In the genomic region with DNA sequence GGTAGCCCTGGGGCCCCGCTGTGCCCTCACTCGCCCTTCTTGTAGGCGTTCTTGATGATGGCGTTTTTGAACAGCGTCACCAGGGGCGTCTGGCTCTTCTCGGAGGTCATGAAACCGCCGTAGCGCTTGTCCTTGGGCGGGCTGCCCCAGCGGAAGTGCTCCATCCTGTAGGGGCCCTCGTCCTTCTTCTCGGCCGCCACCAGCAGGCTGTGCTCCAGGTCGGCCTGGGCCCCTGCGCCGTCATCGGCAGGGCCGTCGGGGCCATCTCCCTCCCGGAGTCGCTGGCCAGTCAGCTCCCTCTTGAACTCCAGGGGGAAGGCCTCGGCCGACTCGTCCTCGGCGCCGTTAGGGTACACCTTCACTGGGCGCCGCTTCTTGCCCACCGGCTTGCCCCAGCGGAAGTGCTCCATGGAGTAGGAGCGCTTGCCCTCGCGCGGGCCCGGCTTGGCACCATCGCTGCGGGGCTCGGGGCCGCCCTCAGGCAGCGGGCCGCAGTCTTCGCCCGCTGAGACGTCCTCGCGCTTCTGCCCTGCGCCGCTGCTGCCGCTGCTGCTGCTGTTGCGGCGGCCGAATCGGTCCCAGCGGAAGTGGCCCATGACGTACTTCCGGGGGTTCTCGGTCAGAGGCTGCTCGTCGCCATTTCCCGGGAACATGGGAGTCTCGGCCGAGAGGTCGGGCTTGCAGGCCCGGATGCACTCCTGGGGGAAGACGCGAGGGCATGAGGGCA, we compare ENCODE assay signal across 8 cellular contexts. TPM values are rescaled to one million over a fixed set of nuclear protein-coding genes. Genes with fewer than 3 reads are reported as not detected.
A peak's percentile ranks its signal among the peaks of the same experiment; 100 is the strongest.
DNase-seq lines count a peak whose midpoint lies in the region; FAIRE-seq and TF ChIP-seq lines count a peak whose summit lies in the region.

No MANE protein-coding gene starts in this region.

- H3K79me2 ChIP-seq in MM.1S (ENCODE audit: low read length), result no peaks in the 10 kb centered on the region

- H3K9ac ChIP-seq in BLaER1 (no peak overlapping the region), MM.1S (ENCODE audit: low read length) (no peak overlapping the region)

- no peaks in the 10 kb centered on the region for H3F3A ChIP-seq in MM.1S (ENCODE audit: insufficient read depth, low read length)

- H3K4me1 ChIP-seq in BLaER1 (peaks cover 23% of the 10 kb centered on the region), MM.1S (ENCODE audit: low read length) (no peaks in the 10 kb centered on the region)

- no peak for TF ChIP-seq CTCF in MM.1S (IDR thresholded peaks at IDR 0.05; ENCODE audit: low read length)

- H3K4me2 ChIP-seq in BLaER1 (peak overlapping the region; percentile 28), MM.1S (ENCODE audit: low read depth, low read length) (peak overlapping the region; percentile 24; the same call in 1 of the 2 replicates)

- H3K27me3 ChIP-seq in BLaER1 (peaks cover 4% of the 10 kb centered on the region; the same call in 1 of the 2 replicates), MM.1S (replicated peaks; ENCODE audit: insufficient read depth, low read length) (0 out of 2 replicates have a peak, but pooled peaks cover 6% of the 10 kb centered on the region)

- H3K4me1 Mint-ChIP-seq in activated naive CD4-positive, alpha-beta T cell treated with anti-CD3 and anti-CD28 coated beads, Interleukin-2, amount 50 U/mL, for 24 hours, result peaks cover 28% of the 10 kb centered on the region
- peaks cover 22% of the 10 kb centered on the region in 2 donors for H3K4me1 Mint-ChIP-seq in immature natural killer cell

- peak overlapping the region; percentile 72 for H3K27ac Mint-ChIP-seq in activated naive CD4-positive, alpha-beta T cell treated with anti-CD3 and anti-CD28 coated beads, Interleukin-2, amount 50 U/mL, for 24 hours
- peak overlapping the region; percentile 81 to 96 (median 89) for H3K27ac Mint-ChIP-seq in immature natural killer cell

- H4K20me1 ChIP-seq in BLaER1, result no peaks in the 10 kb centered on the region
- no peaks in the 10 kb centered on the region for H4K20me1 ChIP-seq in MM.1S (ENCODE audit: insufficient read depth, low read length)

- DNase-seq in MM.1S, result peak; percentile 27
- DNase-seq in immature natural killer cell, result peak; percentile 79 to 85 (median 84)
- peak; percentile 51 to 71 (median 58) for DNase-seq in stimulated activated CD4-positive, alpha-beta T cell treated with anti-CD3 and anti-CD28 coated beads, TNF-alpha, amount 100 ng/mL, for 24 hours (ENCODE audit: low read depth in 3 of 3)
- DNase-seq in NCI-H187 (lab: John Stamatoyannopoulos, UW), result no peak
- DNase-seq in GM19239 (ENCODE audit: insufficient read length, low spot score), result no peak
- DNase-seq in D341Med (ENCODE audit: low spot score), result no peak

- no peaks in the 10 kb centered on the region for H3K9me2 ChIP-seq in MM.1S (replicated peaks; ENCODE audit: insufficient read depth, low read length)

- H3K27ac ChIP-seq in BLaER1 (no peak overlapping the region), MM.1S (ENCODE audit: low read length) (no peak overlapping the region)

- H2AFZ ChIP-seq in MM.1S (ENCODE audit: low read length), result peak overlapping the region; percentile 49; the same call in 1 of the 2 replicates

- peaks cover 11% of the 10 kb centered on the region for H3K9me3 ChIP-seq in BLaER1
- H3K9me3 ChIP-seq in MM.1S (replicated peaks; ENCODE audit: insufficient read depth, low read length), result no peaks in the 10 kb centered on the region

- peaks cover 2% of the 10 kb centered on the region for H3K36me3 Mint-ChIP-seq in activated naive CD4-positive, alpha-beta T cell treated with anti-CD3 and anti-CD28 coated beads, Interleukin-2, amount 50 U/mL, for 24 hours
- H3K36me3 Mint-ChIP-seq in immature natural killer cell, result no peaks in the 10 kb centered on the region

- no peaks in the 10 kb centered on the region for H3K36me3 ChIP-seq in BLaER1
- H3K36me3 ChIP-seq in MM.1S (replicated peaks; ENCODE audit: insufficient read depth, low read length), result no peaks in the 10 kb centered on the region

- H3K4me3 Mint-ChIP-seq in activated naive CD4-positive, alpha-beta T cell treated with anti-CD3 and anti-CD28 coated beads, Interleukin-2, amount 50 U/mL, for 24 hours, result peak overlapping the region; percentile 79
- peak overlapping the region; percentile 69 to 78 (median 77) for H3K4me3 Mint-ChIP-seq in immature natural killer cell

- H3K9me3 Mint-ChIP-seq in activated naive CD4-positive, alpha-beta T cell treated with anti-CD3 and anti-CD28 coated beads, Interleukin-2, amount 50 U/mL, for 24 hours, result no peaks in the 10 kb centered on the region
- peaks cover 0 to 2% (median 0%) of the 10 kb centered on the region in 6 donors for H3K9me3 Mint-ChIP-seq in immature natural killer cell

- no peak overlapping the region for H3K4me3 ChIP-seq in BLaER1
- H3K4me3 ChIP-seq in MM.1S (ENCODE audit: low read length), result peak overlapping the region; percentile 26; the same call in 1 of the 2 replicates

- no peak for FAIRE-seq in GM19239 (lab: Jason Lieb, UNC)

- H3K27me3 Mint-ChIP-seq in activated naive CD4-positive, alpha-beta T cell treated with anti-CD3 and anti-CD28 coated beads, Interleukin-2, amount 50 U/mL, for 24 hours, result no peaks in the 10 kb centered on the region
- H3K27me3 Mint-ChIP-seq in immature natural killer cell (ENCODE audit: low read depth in 3 of 3), result peaks cover 2 to 18% (median 5%) of the 10 kb centered on the region in 3 donors

RNA-seq across cellular contexts. Expression of a gene that starts 7.2 kb away (rescaled TPM):
- 10 to 100 TPM in 2 of 3 donors, 1 to 10 TPM in 1; 7.0 to 15.7 (median 12.8) TPM for polyA plus RNA-seq in immature natural killer cell

Comparison
In these comparisons a context has a peak if more than half of its experiments do, and no peak if none do; other contexts are left out.
1. DNase-seq: peak in MM.1S (single experiment), immature natural killer cell (3 of 3) and stimulated activated CD4-positive, alpha-beta T cell treated with anti-CD3 and anti-CD28 coated beads, TNF-alpha, amount 100 ng/mL, for 24 hours (3 of 3); none in NCI-H187 (0 of 2), GM19239 (single experiment) and D341Med (single experiment).